ENCODE assay signal across 12 cellular contexts in the genomic region with DNA sequence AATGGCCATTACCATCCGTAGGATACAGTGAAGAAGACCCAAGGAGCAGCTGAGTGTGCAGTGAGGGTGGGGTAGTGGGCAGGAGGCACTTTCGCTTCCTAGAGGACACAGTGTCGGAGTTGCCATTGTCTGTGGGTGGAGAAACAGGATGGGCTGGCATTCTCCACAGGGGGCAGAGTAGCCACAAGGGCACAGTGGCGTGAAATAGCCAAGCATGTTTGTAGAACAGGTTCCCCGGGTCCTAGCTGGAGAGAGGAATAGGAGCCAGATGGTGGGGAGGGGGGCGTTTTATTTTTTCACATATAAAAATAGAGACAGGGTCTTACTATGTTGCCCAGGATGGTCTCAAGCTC. TPM values are rescaled to one million over a fixed set of nuclear protein-coding genes. Genes with fewer than 3 reads are reported as not detected.
DNase-seq lines count a peak whose midpoint lies in the region; ATAC-seq, FAIRE-seq and TF ChIP-seq lines count a peak whose summit lies in the region.
"Had no signal": no experiment of that assay in that cellular context is flagged by ENCODE, and none has a peak within 500 bp of the region (broad histone marks: within the 10 kb centered on the region; RNA-seq: fewer than 3 reads in every experiment).

No MANE protein-coding gene starts in this region.

- no peaks in the 10 kb centered on the region for H3K9me3 ChIP-seq in sigmoid colon

- H3K27me3 ChIP-seq in sigmoid colon = no peaks in the 10 kb centered on the region

- H3K4me3 ChIP-seq in NB4 (ENCODE audit: low read depth, low read length) (peak overlapping the region; percentile 100), epithelial cell of proximal tubule (ENCODE audit: low read depth, low read length) (peak overlapping the region; percentile 100), sigmoid colon (peak overlapping the region in 1 of 4 donors; percentile 19)

- peak overlapping the region; percentile 63 to 94 (median 80) for H3K27ac ChIP-seq in sigmoid colon
- H3K27ac ChIP-seq: 22Rv1 had no signal

- DNase-seq in DMS53 (lab: John Stamatoyannopoulos, UW) = peak; percentile 7
- DNase-seq in DMS53 treated with DMSO at 0.1 percent for 48 hours (lab: John Stamatoyannopoulos, UW; ENCODE audit: unreplicated experiment) = no peak
- no peak for DNase-seq in NB4 (ENCODE audit: low read depth)
- DNase-seq in epithelial cell of proximal tubule (ENCODE audit: low read depth) = no peak
- no peak for DNase-seq in sigmoid colon
- DNase-seq in stimulated activated CD8-positive, alpha-beta memory T cell treated with anti-CD3 and anti-CD28 coated beads, Interleukin-4, amount 100 ng/mL, for 48 hours = no peak
- DNase-seq in frontal cortex (ENCODE audit: low spot score in 2 of 2) = no peak
- DNase-seq: hippocampal formation had no signal

- H3K4me1 ChIP-seq in sigmoid colon = peaks cover 0 to 54% (median 39%) of the 10 kb centered on the region in 4 donors

- intact Hi-C loops in sigmoid colon (cut with DNase I) = no loop called here

- FAIRE-seq in frontal cortex (lab: Jason Lieb, UNC) = no peak
- FAIRE-seq: bronchial epithelial cell had no signal

- no peak for TF ChIP-seq CTCF in NB4 (IDR thresholded peaks at IDR 0.05; ENCODE audit: low read depth, low read length)
- peak; percentile 46 for TF ChIP-seq CTCF in epithelial cell of proximal tubule (conservative IDR thresholded peaks at IDR 0.05; ENCODE audit: low read depth, low read length)
- no peak for TF ChIP-seq CTCF in sigmoid colon (IDR thresholded peaks at IDR 0.05)

- H3K36me3 ChIP-seq in sigmoid colon = no peaks in the 10 kb centered on the region

- ATAC-seq in HG02588 (IDR thresholded peaks at IDR 0.05; ENCODE audit: unreplicated experiment) = no peak
- ATAC-seq: activated CD4-positive, CD25-positive, alpha-beta regulatory T cell treated with anti-CD3 and anti-CD28 coated beads, Interleukin-2, amount 50 U/mL, for 24 hours had no signal

- TF ChIP-seq EP300 in sigmoid colon (IDR thresholded peaks at IDR 0.05) = no peak

- TF ChIP-seq POLR2A in NB4 (IDR thresholded peaks at IDR 0.05; ENCODE audit: extremely low read depth, insufficient read length) (no peak), sigmoid colon (IDR thresholded peaks at IDR 0.05) (no peak)

- WGBS in sigmoid colon, 2 donors = 78 to 85% methylated on average over 6 of the region's 6 CpGs

RNA-seq across cellular contexts. Expression of gene SLC6A6, which starts 3.5 kb away (rescaled TPM):
- total RNA-seq in epithelial cell of proximal tubule = 24.2 and 27.9 TPM in 2 replicates
- total RNA-seq in sigmoid colon = 10 to 100 TPM in 1 of 4 donors, 1 to 10 TPM in 3; 6.4 to 19.1 (median 9.1) TPM
- polyA plus RNA-seq in sigmoid colon = 1 to 10 TPM; 2.3 to 8.4 (median 2.4) TPM
- 15.1 TPM for total RNA-seq in frontal cortex
